In genomic region chr6:1984346-1984994, GRCh38 we compare ENCODE assay signal across 22 cellular contexts.
"Had no signal": no experiment of that assay in that cellular context is flagged by ENCODE, and none has a peak within 500 bp of the region (broad histone marks: within the 10 kb centered on the region; RNA-seq: fewer than 3 reads in every experiment).

No MANE protein-coding gene starts in this region.

- H3K9ac ChIP-seq: KMS-11 had no signal

- H3K4me1 ChIP-seq: SJCRH30 had no signal

- H3K27ac Mint-ChIP-seq: IgD-negative memory B cell had no signal

- ATAC-seq: K562, Right ventricle myocardium inferior, SK-N-SH treated with all-trans-retinoic acid at 6 μM for 48 hours had no signal

- H3K9me3 ChIP-seq: SJCRH30 had no signal

- H3K27me3 Mint-ChIP-seq: IgD-negative memory B cell had no signal

- H3K27me3 ChIP-seq: SJCRH30 had no signal

- H3K36me3 ChIP-seq: SJCRH30 had no signal

- H3K4me3 ChIP-seq: K562, SJCRH30 had no signal

- H3K4me3 Mint-ChIP-seq: IgD-negative memory B cell had no signal

- DNase-seq: Kasumi-1, MV-4-11, NCI-H1048, NCI-H1105, NCI-H1417, NCI-H1436 treated with DMSO at 0.1 percent for 48 hours, NCI-H1694, NCI-H187 treated with DMSO at 0.1 percent for 48 hours, NCI-H2029 treated with DMSO at 0.1 percent for 48 hours, NCI-H2171 treated with DMSO at 0.1 percent for 48 hours, NCI-H345, NCI-H446 treated with DMSO at 0.1 percent for 48 hours, NCI-H510A treated with DMSO at 0.1 percent for 48 hours, NCI-H526, NCI-H748 treated with DMSO at 0.1 percent for 48 hours, SHP77 treated with DMSO at 0.1 percent for 48 hours, SJCRH30 had no signal
